In genomic region chr22:44331881-44332714, GRCh38 we compare ENCODE assay signal across 8 cellular contexts. TPM values are rescaled to one million over a fixed set of nuclear protein-coding genes. Genes with fewer than 3 reads are reported as not detected.
DNase-seq lines count a peak whose midpoint lies in the region; ATAC-seq and TF ChIP-seq lines count a peak whose summit lies in the region.

No MANE protein-coding gene starts in this region.

- H3K27ac ChIP-seq in CD8-positive, alpha-beta memory T cell (ENCODE audit: low read depth, low read length) = no peak overlapping the region

- H3K4me1 ChIP-seq in CD8-positive, alpha-beta memory T cell (ENCODE audit: insufficient read depth, low read length) = peaks cover 3% of the 10 kb centered on the region

- no peak overlapping the region for H3K4me3 ChIP-seq in CD8-positive, alpha-beta memory T cell (ENCODE audit: low read length)
- peak overlapping the region; percentile 56 for H3K4me3 ChIP-seq in MG63

- H3K36me3 Mint-ChIP-seq in CD8-positive, alpha-beta memory T cell = no peaks in the 10 kb centered on the region
- no peaks in the 10 kb centered on the region for H3K36me3 Mint-ChIP-seq in dendritic cell treated with granulocyte-macrophage colony-stimulating factor and Interleukin-4, amounts not matched to agents 40 ng/mL and 50 ng/mL, for 4 days (ENCODE audit: low read depth)
- H3K36me3 Mint-ChIP-seq in neural crest cell (ENCODE audit: low read depth) = no peaks in the 10 kb centered on the region

- no peaks in the 10 kb centered on the region for H3K9me3 ChIP-seq in CD8-positive, alpha-beta memory T cell (ENCODE audit: low read length)
- H3K9me3 ChIP-seq in MG63 = no peaks in the 10 kb centered on the region

- no peak for ATAC-seq in HG03571 (IDR thresholded peaks at IDR 0.05; ENCODE audit: unreplicated experiment)
- no peak for ATAC-seq in HG02571 (IDR thresholded peaks at IDR 0.05; ENCODE audit: unreplicated experiment)
- no peak for ATAC-seq in HG02870 (IDR thresholded peaks at IDR 0.05; ENCODE audit: unreplicated experiment)

- TF ChIP-seq CTCF in neural crest cell (conservative IDR thresholded peaks at IDR 0.05) = no peak

- peaks cover 28 to 42% of the 10 kb centered on the region in 2 donors for H3K27me3 Mint-ChIP-seq in CD8-positive, alpha-beta memory T cell
- H3K27me3 Mint-ChIP-seq in dendritic cell treated with granulocyte-macrophage colony-stimulating factor and Interleukin-4, amounts not matched to agents 40 ng/mL and 50 ng/mL, for 4 days = peaks cover 34% of the 10 kb centered on the region
- peaks cover 49% of the 10 kb centered on the region for H3K27me3 Mint-ChIP-seq in neural crest cell (ENCODE audit: low read depth)

- H3K4me3 Mint-ChIP-seq in CD8-positive, alpha-beta memory T cell = peak overlapping the region in 6 of 7 donors; percentile 38 to 77 (median 66)
- H3K4me3 Mint-ChIP-seq in dendritic cell treated with granulocyte-macrophage colony-stimulating factor and Interleukin-4, amounts not matched to agents 40 ng/mL and 50 ng/mL, for 4 days = peak overlapping the region; percentile 60
- peak overlapping the region; percentile 76 for H3K4me3 Mint-ChIP-seq in neural crest cell

- intact Hi-C loops in dendritic cell treated with granulocyte-macrophage colony-stimulating factor and Interleukin-4, amounts not matched to agents 40 ng/mL and 50 ng/mL, for 4 days (cut with micrococcal nuclease) = no loop called here

- peaks cover 10 to 23% (median 21%) of the 10 kb centered on the region in 3 donors for H3K4me1 Mint-ChIP-seq in CD8-positive, alpha-beta memory T cell
- peaks cover 17% of the 10 kb centered on the region for H3K4me1 Mint-ChIP-seq in dendritic cell treated with granulocyte-macrophage colony-stimulating factor and Interleukin-4, amounts not matched to agents 40 ng/mL and 50 ng/mL, for 4 days (ENCODE audit: low read depth)
- peaks cover 28% of the 10 kb centered on the region for H3K4me1 Mint-ChIP-seq in neural crest cell

- POLR2A ChIA-PET in CD8-positive, alpha-beta memory T cell (lab: Charles Lee) = interaction anchor here (0.7 kb wide), 2 partner anchors 21 to 236 kb away, joined by 3 to 4 read pairs; no protein-coding TSS in a partner anchor

- H3K9me3 Mint-ChIP-seq in CD8-positive, alpha-beta memory T cell = no peaks in the 10 kb centered on the region
- H3K9me3 Mint-ChIP-seq in dendritic cell treated with granulocyte-macrophage colony-stimulating factor and Interleukin-4, amounts not matched to agents 40 ng/mL and 50 ng/mL, for 4 days = no peaks in the 10 kb centered on the region
- no peaks in the 10 kb centered on the region for H3K9me3 Mint-ChIP-seq in neural crest cell

- no peaks in the 10 kb centered on the region for H3K36me3 ChIP-seq in CD8-positive, alpha-beta memory T cell (ENCODE audit: insufficient read depth, low read length)
- peaks cover 10% of the 10 kb centered on the region for H3K36me3 ChIP-seq in MG63

- peak overlapping the region in 1 of 8 donors; percentile 38 for H3K27ac Mint-ChIP-seq in CD8-positive, alpha-beta memory T cell
- H3K27ac Mint-ChIP-seq in dendritic cell treated with granulocyte-macrophage colony-stimulating factor and Interleukin-4, amounts not matched to agents 40 ng/mL and 50 ng/mL, for 4 days = no peak overlapping the region
- peak overlapping the region; percentile 31 for H3K27ac Mint-ChIP-seq in neural crest cell (ENCODE audit: unreplicated experiment)

- CTCF ChIA-PET in CD8-positive, alpha-beta memory T cell (lab: Charles Lee) = interaction anchor here (0.6 to 1.3 kb wide), 2 partner anchors 152 to 338 kb away, joined by 3 to 4 read pairs; no protein-coding TSS in a partner anchor

- DNase-seq in CD8-positive, alpha-beta memory T cell = no peak
- DNase-seq in MG63 (peak; percentile 76), neural crest cell (ENCODE audit: low read depth, low spot score) (peak; percentile 38), mucosa of gallbladder (ENCODE audit: low spot score) (no peak)

- H3K27me3 ChIP-seq in CD8-positive, alpha-beta memory T cell (ENCODE audit: insufficient read depth, low read length, poor library complexity, severe bottlenecking) = peaks cover 27% of the 10 kb centered on the region
- H3K27me3 ChIP-seq in MG63 = no peaks in the 10 kb centered on the region

RNA-seq across cellular contexts. Expression of gene SHISAL1, which starts 19.3 kb away (rescaled TPM):
- not detected for total RNA-seq in CD8-positive, alpha-beta memory T cell
- polyA plus RNA-seq in CD8-positive, alpha-beta memory T cell = not detected
- 37.9 and 49.6 TPM in 2 replicates for total RNA-seq in MG63 (2014; rRNA removed; shearing (Covaris generic); ENCODE audit: low replicate concordance)
- total RNA-seq in neural crest cell (4.2 and 4.3 TPM in 2 replicates), mucosa of gallbladder (3.8 TPM)

Comparison
In these comparisons a context has a peak if more than half of its experiments do, and no peak if none do; other contexts are left out.
1. DNase-seq: peak in MG63 (single experiment) and neural crest cell (single experiment); none in CD8-positive, alpha-beta memory T cell (0 of 5) and mucosa of gallbladder (single experiment).
2. Peak in every context shown above with its lines, with median percentiles within 50 percentile points of each other: H3K4me3 Mint-ChIP-seq.